Comparison of ENCODE assay signal across 18 cellular contexts in genomic region chr6:20814494-20814893, GRCh38.
"Had no signal": no experiment of that assay in that cellular context is flagged by ENCODE, and none has a peak within 500 bp of the region (broad histone marks: within the 10 kb centered on the region; RNA-seq: fewer than 3 reads in every experiment).

No MANE protein-coding gene starts in this region.

- H3K4me1 ChIP-seq: colonic mucosa, prostate gland had no signal

- H3K9me3 ChIP-seq: colonic mucosa, prostate gland, suprapubic skin, transverse colon, vagina had no signal

- H3K4me3 ChIP-seq: colonic mucosa, gastroesophageal sphincter, heart left ventricle, neural progenitor cell, prostate gland, suprapubic skin, transverse colon, vagina had no signal

- H3K9ac ChIP-seq: neural progenitor cell had no signal

- DNase-seq: activated CD4-positive, alpha-beta T cell treated with anti-CD3 and anti-CD28 coated beads, Interleukin-2, amount 50 U/mL, for 48 hours; activated T-cell treated with anti-CD3 and anti-CD28 coated beads for 4 hours; central memory CD4-positive, alpha-beta T cell; colonic mucosa; endodermal cell; heart left ventricle; kidney glomerular epithelial cell; left ventricle myocardium superior; naive thymus-derived CD4-positive, alpha-beta T cell; right cardiac atrium; T-helper 2 cell; transverse colon had no signal

- H3K27me3 ChIP-seq: colonic mucosa, gastroesophageal sphincter, heart left ventricle, neural progenitor cell, suprapubic skin, transverse colon, vagina had no signal

- H3K36me3 ChIP-seq: colonic mucosa, gastroesophageal sphincter, heart left ventricle, neural progenitor cell, prostate gland, suprapubic skin, transverse colon, vagina had no signal

- H3K27ac ChIP-seq: colonic mucosa, gastroesophageal sphincter, heart left ventricle, neural progenitor cell, prostate gland, suprapubic skin, transverse colon, vagina, VCaP had no signal

- H2AFZ ChIP-seq: neural progenitor cell had no signal

- H3K4me2 ChIP-seq: neural progenitor cell had no signal
